ENCODE assay signal across 20 cellular contexts in the genomic region with DNA sequence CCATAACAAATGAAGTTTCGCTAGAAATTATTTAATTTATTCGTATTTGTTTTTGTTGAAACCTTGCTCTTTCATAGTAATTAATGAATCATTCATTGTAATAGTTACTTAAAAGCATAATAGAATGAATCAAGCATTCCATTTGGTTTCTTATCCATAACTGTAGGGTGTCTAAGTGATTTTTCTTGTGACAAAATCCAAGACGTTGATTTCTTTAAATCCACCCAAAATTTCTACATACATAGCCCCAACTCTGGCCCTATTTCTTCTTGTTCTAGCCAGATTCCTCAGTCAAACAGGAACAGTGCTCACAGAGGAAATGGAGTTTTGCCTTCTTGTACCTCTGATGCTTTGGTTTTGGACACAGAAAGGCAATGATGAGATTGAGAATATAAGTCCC. TPM values are rescaled to one million over a fixed set of nuclear protein-coding genes. Genes with fewer than 3 reads are reported as not detected.
DNase-seq lines count a peak whose midpoint lies in the region; ATAC-seq, FAIRE-seq and TF ChIP-seq lines count a peak whose summit lies in the region.
"Had no signal": no experiment of that assay in that cellular context is flagged by ENCODE, and none has a peak within 500 bp of the region (broad histone marks: within the 10 kb centered on the region; RNA-seq: fewer than 3 reads in every experiment).

No MANE protein-coding gene starts in this region.

- H3K4me1 ChIP-seq in Loucy (ENCODE audit: insufficient read depth, low read length, poor library complexity, severe bottlenecking), result peaks cover 43% of the 10 kb centered on the region
- peaks cover 33% of the 10 kb centered on the region for H3K4me1 ChIP-seq in skeletal muscle satellite cell (ENCODE audit: control insufficient read depth, insufficient read depth, low read length)
- H3K4me1 ChIP-seq in effector memory CD4-positive, alpha-beta T cell (ENCODE audit: control insufficient read depth, insufficient read depth, low read length, poor library complexity, severe bottlenecking), result peaks cover 12% of the 10 kb centered on the region

- no peaks in the 10 kb centered on the region for H3K9me3 Mint-ChIP-seq in mesothelial cell of epicardium
- H3K9me3 Mint-ChIP-seq: CD8-positive, alpha-beta T cell had no signal

- peaks cover 15% of the 10 kb centered on the region for H4K20me1 ChIP-seq in Loucy (ENCODE audit: insufficient read depth, low read length, poor library complexity, severe bottlenecking)

- H3K36me3 ChIP-seq in Loucy (ENCODE audit: insufficient read depth, low read length) (peaks cover 34% of the 10 kb centered on the region; the same call in 1 of the 2 replicates), skeletal muscle satellite cell (ENCODE audit: insufficient read depth, low read length) (peaks cover 12% of the 10 kb centered on the region)
- H3K36me3 ChIP-seq in effector memory CD4-positive, alpha-beta T cell (ENCODE audit: control insufficient read depth, insufficient read depth, low read length), result no peaks in the 10 kb centered on the region

- no peak for DNase-seq in GM12892 (ENCODE audit: insufficient read length)
- peak; percentile 25 for DNase-seq in fibroblast of mammary gland (ENCODE audit: low read depth)
- no peak for DNase-seq in effector memory CD4-positive, alpha-beta T cell
- DNase-seq in mesothelial cell of epicardium (ENCODE audit: low spot score in 2 of 2, unreplicated experiment in 2 of 2), result no peak
- DNase-seq: ACHN; CD8-positive, alpha-beta T cell; DMS153; KBM-7; NCI-H1105 treated with DMSO at 0.1 percent for 48 hours; NCI-H1694; NCI-H2081; NCI-H2171; NCI-H774; NK-92 treated with Interleukin-12 subunit alpha and Interleukin-12 subunit beta, amount 100 ng/mL, for 24 hours; SHP77 treated with DMSO at 0.1 percent for 48 hours had no signal

- H3K27ac ChIP-seq in effector memory CD4-positive, alpha-beta T cell (ENCODE audit: insufficient read depth, low read length, poor library complexity, severe bottlenecking), result no peak overlapping the region
- H3K27ac ChIP-seq: RWPE1, SK-N-MC had no signal

- H3K9me3 ChIP-seq in Loucy (ENCODE audit: insufficient read depth, low read depth, low read length) (no peaks in the 10 kb centered on the region), skeletal muscle satellite cell (replicated peaks; ENCODE audit: low read length) (no peaks in the 10 kb centered on the region)
- H3K9me3 ChIP-seq in effector memory CD4-positive, alpha-beta T cell (ENCODE audit: control insufficient read depth, low read length), result no peaks in the 10 kb centered on the region

- peaks cover 100% of the 10 kb centered on the region for H3K79me2 ChIP-seq in Loucy (ENCODE audit: insufficient read depth, low read length)

- peak; percentile 56 for FAIRE-seq in GM12892 (lab: Jason Lieb, UNC)

- peaks cover 4% of the 10 kb centered on the region for H3K4me1 Mint-ChIP-seq in mesothelial cell of epicardium

- H3K36me3 Mint-ChIP-seq in mesothelial cell of epicardium, result no peaks in the 10 kb centered on the region

- no peak overlapping the region for H3K27ac Mint-ChIP-seq in mesothelial cell of epicardium
- H3K27ac Mint-ChIP-seq: CD8-positive, alpha-beta T cell had no signal

- H3K9me2 ChIP-seq in Loucy (replicated peaks; ENCODE audit: low read depth, low read length), result no peaks in the 10 kb centered on the region

- no peak for ATAC-seq in HG02759 (IDR thresholded peaks at IDR 0.05; ENCODE audit: unreplicated experiment)
- ATAC-seq: CD8-positive, alpha-beta T cell had no signal

- H3K4me3 Mint-ChIP-seq in mesothelial cell of epicardium, result no peak overlapping the region
- H3K4me3 Mint-ChIP-seq: CD8-positive, alpha-beta T cell had no signal

- H3K27me3 ChIP-seq in Loucy (ENCODE audit: insufficient read depth, low read length, poor library complexity, severe bottlenecking) (no peaks in the 10 kb centered on the region), skeletal muscle satellite cell (ENCODE audit: control insufficient read depth, insufficient read depth, low read length) (no peaks in the 10 kb centered on the region)
- no peaks in the 10 kb centered on the region for H3K27me3 ChIP-seq in effector memory CD4-positive, alpha-beta T cell (replicated peaks; ENCODE audit: control insufficient read depth, insufficient read depth, low read length, poor library complexity, severe bottlenecking)

- TF ChIP-seq POLR2A in GM12892 (IDR thresholded peaks at IDR 0.05; ENCODE audit: low read depth, low read length), result no peak

- no peak overlapping the region for H3K4me3 ChIP-seq in Loucy (ENCODE audit: low read length, poor library complexity, severe bottlenecking)
- H3K4me3 ChIP-seq in fibroblast of mammary gland (ENCODE audit: control insufficient read depth, low read depth, low read length), result no peak overlapping the region
- H3K4me3 ChIP-seq in skeletal muscle satellite cell (ENCODE audit: low read length), result no peak overlapping the region
- H3K4me3 ChIP-seq in effector memory CD4-positive, alpha-beta T cell (ENCODE audit: insufficient read depth, low read depth, low read length, poor library complexity, severe bottlenecking), result no peak overlapping the region
- H3K4me3 ChIP-seq: SK-N-MC had no signal

- H3F3A ChIP-seq in Loucy (ENCODE audit: low read depth), result no peaks in the 10 kb centered on the region

- peak overlapping the region; percentile 41 for H3K9ac ChIP-seq in Loucy (ENCODE audit: low read depth, low read length, poor library complexity, severe bottlenecking)
- H3K9ac ChIP-seq in skeletal muscle satellite cell (ENCODE audit: low read depth, low read length), result no peak overlapping the region

- H2AFZ ChIP-seq in Loucy (ENCODE audit: low read length), result no peak overlapping the region

- no peak overlapping the region for H3K4me2 ChIP-seq in Loucy (ENCODE audit: low read depth, low read length, poor library complexity, severe bottlenecking)
- peak overlapping the region; percentile 33 for H3K4me2 ChIP-seq in skeletal muscle satellite cell (ENCODE audit: low read length)

- TF ChIP-seq CTCF in Loucy (conservative IDR thresholded peaks at IDR 0.05; ENCODE audit: low read length) (no peak), fibroblast of mammary gland (conservative IDR thresholded peaks at IDR 0.05; ENCODE audit: control insufficient read depth, insufficient read depth, low read depth, low read length) (no peak), mesothelial cell of epicardium (IDR thresholded peaks at IDR 0.05; ENCODE audit: unreplicated experiment) (no peak)

- no peaks in the 10 kb centered on the region for H3K27me3 Mint-ChIP-seq in mesothelial cell of epicardium (ENCODE audit: low read depth)

RNA-seq across cellular contexts. Expression of a gene that starts 25.5 kb away (rescaled TPM):
- 6.4 TPM for polyA plus RNA-seq in GM12892 (2012; ENCODE audit: missing spikeins)
- 21.0 and 24.6 TPM in 2 replicates for total RNA-seq in skeletal muscle satellite cell (2012; rRNA removed)
- total RNA-seq in mesothelial cell of epicardium, result 6.6 to 7.1 TPM (median 6.8 TPM) in 3 replicates
